2 cellular contexts compared by ENCODE assay signal in the genomic region with DNA sequence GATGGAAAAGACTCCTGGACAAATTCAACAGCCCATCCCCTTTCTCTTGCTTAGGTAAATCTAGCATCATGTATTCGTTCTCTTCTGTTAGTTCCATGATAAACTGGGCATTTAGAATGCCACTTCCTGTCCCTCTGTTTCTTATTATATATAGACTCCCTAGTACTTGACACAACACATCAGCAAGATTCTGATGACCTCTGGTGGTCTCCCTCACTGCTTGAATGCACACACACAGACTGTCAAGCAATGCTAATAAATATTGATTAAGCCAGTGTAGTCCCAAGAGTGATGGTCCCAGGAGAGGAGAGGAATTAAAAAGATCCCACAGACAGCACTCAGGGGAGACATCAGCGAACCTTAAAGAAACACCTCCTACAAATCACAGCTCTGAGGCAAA.
TF ChIP-seq lines count a peak whose summit lies in the region.

No MANE protein-coding gene starts in this region.

TF ChIP-seq in SK-N-SH, 30 proteins besides CTCF, POLR2A, EP300 and RAD21 (continued from another document):
- TF ChIP-seq, protein P1, sequence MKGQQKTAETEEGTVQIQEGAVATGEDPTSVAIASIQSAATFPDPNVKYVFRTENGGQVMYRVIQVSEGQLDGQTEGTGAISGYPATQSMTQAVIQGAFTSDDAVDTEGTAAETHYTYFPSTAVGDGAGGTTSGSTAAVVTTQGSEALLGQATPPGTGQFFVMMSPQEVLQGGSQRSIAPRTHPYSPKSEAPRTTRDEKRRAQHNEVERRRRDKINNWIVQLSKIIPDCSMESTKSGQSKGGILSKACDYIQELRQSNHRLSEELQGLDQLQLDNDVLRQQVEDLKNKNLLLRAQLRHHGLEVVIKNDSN (IDR thresholded peaks at IDR 0.05; ENCODE audit: borderline replicate concordance, low read depth), result no peak

TF ChIP-seq in SK-N-SH treated with all-trans-retinoic acid at 6 μM for 48 hours, 23 proteins besides CTCF, POLR2A, EP300 and RAD21:
- TF ChIP-seq CREB5 (CRISPR knock-in tag; IDR thresholded peaks at IDR 0.05; ENCODE audit: low read depth), result no peak
- no peak for TF ChIP-seq PPARA (CRISPR knock-in tag; IDR thresholded peaks at IDR 0.05; ENCODE audit: borderline replicate concordance)
- TF ChIP-seq ZNF70 (CRISPR knock-in tag; IDR thresholded peaks at IDR 0.05), result no peak
- no peak for TF ChIP-seq RARB (CRISPR knock-in tag; IDR thresholded peaks at IDR 0.05)
- TF ChIP-seq GLIS3 (CRISPR knock-in tag; IDR thresholded peaks at IDR 0.05), result no peak
- TF ChIP-seq ZNF8 (CRISPR knock-in tag; IDR thresholded peaks at IDR 0.05), result no peak
- no peak for TF ChIP-seq ARNTL (CRISPR knock-in tag; IDR thresholded peaks at IDR 0.05; ENCODE audit: borderline replicate concordance, low read depth)
- TF ChIP-seq ZFP30 (CRISPR knock-in tag; IDR thresholded peaks at IDR 0.05), result no peak
- TF ChIP-seq, protein P2, sequence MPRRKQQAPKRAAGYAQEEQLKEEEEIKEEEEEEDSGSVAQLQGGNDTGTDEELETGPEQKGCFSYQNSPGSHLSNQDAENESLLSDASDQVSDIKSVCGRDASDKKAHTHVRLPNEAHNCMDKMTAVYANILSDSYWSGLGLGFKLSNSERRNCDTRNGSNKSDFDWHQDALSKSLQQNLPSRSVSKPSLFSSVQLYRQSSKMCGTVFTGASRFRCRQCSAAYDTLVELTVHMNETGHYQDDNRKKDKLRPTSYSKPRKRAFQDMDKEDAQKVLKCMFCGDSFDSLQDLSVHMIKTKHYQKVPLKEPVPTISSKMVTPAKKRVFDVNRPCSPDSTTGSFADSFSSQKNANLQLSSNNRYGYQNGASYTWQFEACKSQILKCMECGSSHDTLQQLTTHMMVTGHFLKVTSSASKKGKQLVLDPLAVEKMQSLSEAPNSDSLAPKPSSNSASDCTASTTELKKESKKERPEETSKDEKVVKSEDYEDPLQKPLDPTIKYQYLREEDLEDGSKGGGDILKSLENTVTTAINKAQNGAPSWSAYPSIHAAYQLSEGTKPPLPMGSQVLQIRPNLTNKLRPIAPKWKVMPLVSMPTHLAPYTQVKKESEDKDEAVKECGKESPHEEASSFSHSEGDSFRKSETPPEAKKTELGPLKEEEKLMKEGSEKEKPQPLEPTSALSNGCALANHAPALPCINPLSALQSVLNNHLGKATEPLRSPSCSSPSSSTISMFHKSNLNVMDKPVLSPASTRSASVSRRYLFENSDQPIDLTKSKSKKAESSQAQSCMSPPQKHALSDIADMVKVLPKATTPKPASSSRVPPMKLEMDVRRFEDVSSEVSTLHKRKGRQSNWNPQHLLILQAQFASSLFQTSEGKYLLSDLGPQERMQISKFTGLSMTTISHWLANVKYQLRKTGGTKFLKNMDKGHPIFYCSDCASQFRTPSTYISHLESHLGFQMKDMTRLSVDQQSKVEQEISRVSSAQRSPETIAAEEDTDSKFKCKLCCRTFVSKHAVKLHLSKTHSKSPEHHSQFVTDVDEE (CRISPR knock-in tag; IDR thresholded peaks at IDR 0.05), result no peak
- TF ChIP-seq, protein P3, sequence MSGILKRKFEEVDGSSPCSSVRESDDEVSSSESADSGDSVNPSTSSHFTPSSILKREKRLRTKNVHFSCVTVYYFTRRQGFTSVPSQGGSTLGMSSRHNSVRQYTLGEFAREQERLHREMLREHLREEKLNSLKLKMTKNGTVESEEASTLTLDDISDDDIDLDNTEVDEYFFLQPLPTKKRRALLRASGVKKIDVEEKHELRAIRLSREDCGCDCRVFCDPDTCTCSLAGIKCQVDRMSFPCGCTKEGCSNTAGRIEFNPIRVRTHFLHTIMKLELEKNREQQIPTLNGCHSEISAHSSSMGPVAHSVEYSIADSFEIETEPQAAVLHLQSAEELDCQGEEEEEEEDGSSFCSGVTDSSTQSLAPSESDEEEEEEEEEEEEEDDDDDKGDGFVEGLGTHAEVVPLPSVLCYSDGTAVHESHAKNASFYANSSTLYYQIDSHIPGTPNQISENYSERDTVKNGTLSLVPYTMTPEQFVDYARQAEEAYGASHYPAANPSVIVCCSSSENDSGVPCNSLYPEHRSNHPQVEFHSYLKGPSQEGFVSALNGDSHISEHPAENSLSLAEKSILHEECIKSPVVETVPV (CRISPR knock-in tag; IDR thresholded peaks at IDR 0.05), result no peak
- TF ChIP-seq ZC3H10 (CRISPR knock-in tag; IDR thresholded peaks at IDR 0.05), result no peak
- TF ChIP-seq ZFP3 (CRISPR knock-in tag; IDR thresholded peaks at IDR 0.05), result no peak
- no peak for TF ChIP-seq SNAI2 (CRISPR knock-in tag; IDR thresholded peaks at IDR 0.05)
- TF ChIP-seq TOX (CRISPR knock-in tag; IDR thresholded peaks at IDR 0.05; ENCODE audit: borderline replicate concordance), result no peak
- no peak for TF ChIP-seq ISL1 (CRISPR knock-in tag; IDR thresholded peaks at IDR 0.05)
